In the genomic region with DNA sequence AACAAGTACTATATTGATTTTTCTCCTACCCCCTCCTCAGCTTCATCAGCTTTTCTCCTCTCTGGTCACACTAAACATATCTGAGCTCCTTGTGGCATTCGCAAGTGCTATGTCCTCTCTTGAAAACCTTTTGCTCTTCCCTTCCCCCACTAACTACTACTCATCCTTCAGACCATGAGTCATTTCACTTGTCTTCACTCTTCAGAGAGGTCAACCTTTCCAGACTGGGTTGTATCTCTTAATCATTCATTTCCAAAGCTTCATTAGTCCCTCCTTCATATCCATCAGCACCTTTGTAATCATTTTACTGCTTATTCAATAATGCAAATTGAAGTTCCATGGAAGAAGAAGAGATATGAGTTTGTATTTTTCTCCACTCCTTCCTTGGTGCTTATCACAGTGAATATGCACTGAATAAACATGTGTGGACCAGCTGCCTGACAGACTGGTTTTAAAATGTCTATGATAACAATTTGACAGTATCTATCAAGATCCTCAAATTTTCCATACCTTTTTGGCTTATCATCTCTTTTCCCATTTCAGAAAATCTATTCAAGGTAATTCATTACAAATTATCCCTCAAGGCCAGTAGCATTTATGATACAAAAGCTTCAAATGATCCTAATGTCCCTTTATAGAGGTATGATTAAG, we compare ENCODE assay signal across 8 cellular contexts. TPM values are rescaled to one million over a fixed set of nuclear protein-coding genes. Genes with fewer than 3 reads are reported as not detected.
DNase-seq lines count a peak whose midpoint lies in the region; ATAC-seq and TF ChIP-seq lines count a peak whose summit lies in the region.

No MANE protein-coding gene starts in this region.

- H3K36me3 Mint-ChIP-seq in activated T-helper 17 cell treated with anti-CD3 and anti-CD28 coated beads, Interleukin-2, amount 50 U/mL, for 72 hours (ENCODE audit: low read depth), result peaks cover 71% of the 10 kb centered on the region

- H3K9me3 ChIP-seq in psoas muscle (no peaks in the 10 kb centered on the region), ovary (peaks cover 0 to 3% of the 10 kb centered on the region in 2 donors), colonic mucosa (no peaks in the 10 kb centered on the region)

- no peaks in the 10 kb centered on the region for H3K9me3 Mint-ChIP-seq in activated T-helper 17 cell treated with anti-CD3 and anti-CD28 coated beads, Interleukin-2, amount 50 U/mL, for 72 hours

- TF ChIP-seq EP300 in ovary (IDR thresholded peaks at IDR 0.05), result no peak

- peak overlapping the region; percentile 41 for H3K27ac Mint-ChIP-seq in activated T-helper 17 cell treated with anti-CD3 and anti-CD28 coated beads, Interleukin-2, amount 50 U/mL, for 72 hours

- H3K4me1 ChIP-seq in psoas muscle (peaks cover 10% of the 10 kb centered on the region), ovary (ENCODE audit: insufficient read depth) (no peaks in the 10 kb centered on the region), colonic mucosa (no peaks in the 10 kb centered on the region)

- peaks cover 13% of the 10 kb centered on the region for H3K4me1 Mint-ChIP-seq in activated T-helper 17 cell treated with anti-CD3 and anti-CD28 coated beads, Interleukin-2, amount 50 U/mL, for 72 hours

- peak overlapping the region; percentile 10 for H3K27ac ChIP-seq in psoas muscle
- H3K27ac ChIP-seq in ovary, result no peak overlapping the region
- H3K27ac ChIP-seq in colonic mucosa, result no peak overlapping the region

- TF ChIP-seq POLR2A in ovary (IDR thresholded peaks at IDR 0.05), result no peak

- H3K27me3 ChIP-seq in psoas muscle (ENCODE audit: insufficient read depth in 3 of 3, low read length in 2 of 3) (no peaks in the 10 kb centered on the region), ovary (no peaks in the 10 kb centered on the region), colonic mucosa (no peaks in the 10 kb centered on the region)

- peak; percentile 8 for DNase-seq in NCI-H2029 (lab: John Stamatoyannopoulos, UW)
- no peak for DNase-seq in NCI-H2029 treated with DMSO at 0.1 percent for 48 hours (lab: John Stamatoyannopoulos, UW)
- no peak for DNase-seq in psoas muscle
- DNase-seq in HuH-7.5 (ENCODE audit: low spot score), result no peak
- no peak for DNase-seq in ovary
- no peak for DNase-seq in colonic mucosa

- peaks cover 0 to 13% of the 10 kb centered on the region in 2 donors for H3K36me3 ChIP-seq in psoas muscle (ENCODE audit: insufficient read depth in 1 of 2, low read depth in 1 of 2)
- no peaks in the 10 kb centered on the region for H3K36me3 ChIP-seq in ovary
- H3K36me3 ChIP-seq in colonic mucosa, result no peaks in the 10 kb centered on the region

- H3K27me3 Mint-ChIP-seq in activated T-helper 17 cell treated with anti-CD3 and anti-CD28 coated beads, Interleukin-2, amount 50 U/mL, for 72 hours, result no peaks in the 10 kb centered on the region

- no peak for TF ChIP-seq CTCF in psoas muscle (IDR thresholded peaks at IDR 0.05)
- no peak for TF ChIP-seq CTCF in ovary (IDR thresholded peaks at IDR 0.05)
- no peak for TF ChIP-seq CTCF in colonic mucosa (IDR thresholded peaks at IDR 0.05)

- no peak overlapping the region for H3K9ac ChIP-seq in colonic mucosa (ENCODE audit: low read depth in 2 of 2, low read length in 2 of 2)

- peak; percentile 96 for ATAC-seq in HG03432 (IDR thresholded peaks at IDR 0.05; ENCODE audit: unreplicated experiment)
- ATAC-seq in activated T-helper 17 cell treated with anti-CD3 and anti-CD28 coated beads, Interleukin-2, amount 50 U/mL, for 72 hours (replicated peaks), result peak; percentile 92
- peak in 3 of 4 donors; percentile 82 to 92 (median 88) for ATAC-seq in psoas muscle

- intact Hi-C loops in psoas muscle (cut with DNase I) (no loop called here), ovary (cut with DNase I) (no loop called here), colonic mucosa (cut with DNase I) (no loop called here)

- H3K4me3 ChIP-seq in psoas muscle, result no peak overlapping the region
- no peak overlapping the region for H3K4me3 ChIP-seq in ovary
- H3K4me3 ChIP-seq in colonic mucosa, result no peak overlapping the region

- WGBS in psoas muscle, 3 donors, result 68 to 92% (median 78%) methylated on average over 1 of the region's 1 CpG
- WGBS in ovary, 3 donors, result 89 to 100% (median 93%) methylated on average over 1 of the region's 1 CpG

- H3K4me3 Mint-ChIP-seq in activated T-helper 17 cell treated with anti-CD3 and anti-CD28 coated beads, Interleukin-2, amount 50 U/mL, for 72 hours, result peak overlapping the region; percentile 40

RNA-seq across cellular contexts. Expression of a gene that starts 28.4 kb away (rescaled TPM):
- total RNA-seq in activated T-helper 17 cell treated with anti-CD3 and anti-CD28 coated beads, Interleukin-2, amount 50 U/mL, for 72 hours, result 1 to 10 TPM; 4.4 to 8.2 TPM
- 1 to 10 TPM; 3.9 to 4.9 (median 4.3) TPM for total RNA-seq in psoas muscle
- 1 to 10 TPM in 2 of 3 donors, under 1 TPM in 1; 0.61 to 2.7 (median 2.3) TPM for polyA plus RNA-seq in psoas muscle
- total RNA-seq in ovary, result 10 to 100 TPM in 6 of 7 donors, 1 to 10 TPM in 1; 9.4 to 20.2 (median 15.0) TPM
- 10 to 100 TPM in 1 of 2 donors, 1 to 10 TPM in 1; 6.3 to 12.9 TPM for polyA plus RNA-seq in ovary
- total RNA-seq in colonic mucosa, result 10 to 100 TPM; 14.5 to 26.8 TPM

RNA-seq across cellular contexts. Expression of a gene that starts 45.0 kb away (rescaled TPM):
- 10 to 100 TPM; 11.3 to 49.1 TPM for total RNA-seq in activated T-helper 17 cell treated with anti-CD3 and anti-CD28 coated beads, Interleukin-2, amount 50 U/mL, for 72 hours
- total RNA-seq in psoas muscle (100 to 1,000 TPM; 168 to 245 (median 201) TPM), ovary (100 to 1,000 TPM in 5 of 7 donors, 10 to 100 TPM in 2; 96.8 to 229 (median 137) TPM), colonic mucosa (100 to 1,000 TPM in 1 of 2 donors, 10 to 100 TPM in 1; 72.1 to 195 TPM)
- polyA plus RNA-seq in psoas muscle (100 to 1,000 TPM in 1 of 3 donors, 10 to 100 TPM in 2; 19.2 to 108 (median 89.9) TPM), ovary (100 to 1,000 TPM; 101 to 605 TPM)
